11 cellular contexts compared by ENCODE assay signal in genomic region chr4:64784125-64784524, GRCh38.
DNase-seq lines count a peak whose midpoint lies in the region; ATAC-seq, FAIRE-seq and TF ChIP-seq lines count a peak whose summit lies in the region.
"Had no signal": no experiment of that assay in that cellular context is flagged by ENCODE, and none has a peak within 500 bp of the region (broad histone marks: within the 10 kb centered on the region; RNA-seq: fewer than 3 reads in every experiment).

No MANE protein-coding gene starts in this region.

- TF ChIP-seq EP300 in upper lobe of left lung (IDR thresholded peaks at IDR 0.05): no peak

- peaks cover 3% of the 10 kb centered on the region for H3K4me1 Mint-ChIP-seq in astrocyte (ENCODE audit: low read depth, unreplicated experiment)
- no peaks in the 10 kb centered on the region for H3K4me1 Mint-ChIP-seq in activated T-helper 1 cell treated with anti-CD3 and anti-CD28 coated beads, Interleukin-12 subunit alpha, Interleukin-12 subunit beta, Interleukin-2, Interleukin-4 antibody, amounts not matched to agents 30 ng/mL and 10 ng/mL and 1 ng/mL, durations not matched to agents 14 hours and 24 hours and 36 hours (ENCODE audit: low read depth)
- H3K4me1 Mint-ChIP-seq: CD8-positive, alpha-beta memory T cell; central memory CD8-positive, alpha-beta T cell had no signal

- no peak overlapping the region for H3K4me3 Mint-ChIP-seq in astrocyte (ENCODE audit: unreplicated experiment)
- H3K4me3 Mint-ChIP-seq in activated T-helper 1 cell treated with anti-CD3 and anti-CD28 coated beads, Interleukin-12 subunit alpha, Interleukin-12 subunit beta, Interleukin-2, Interleukin-4 antibody, amounts not matched to agents 30 ng/mL and 10 ng/mL and 1 ng/mL, durations not matched to agents 14 hours and 24 hours and 36 hours: no peak overlapping the region
- H3K4me3 Mint-ChIP-seq: CD8-positive, alpha-beta memory T cell; central memory CD8-positive, alpha-beta T cell had no signal

- no peak for FAIRE-seq in astrocyte (lab: Jason Lieb, UNC)

- TF ChIP-seq POLR2A in upper lobe of left lung (IDR thresholded peaks at IDR 0.05): no peak

- H3K4me3 ChIP-seq in DND-41 (ENCODE audit: low read depth in 1 of 2, low read length in 2 of 2) (no peak overlapping the region), astrocyte (ENCODE audit: insufficient read depth, low read depth, low read length) (no peak overlapping the region), upper lobe of left lung (no peak overlapping the region)

- no peak for TF ChIP-seq CTCF in DND-41 (IDR thresholded peaks at IDR 0.05; ENCODE audit: borderline replicate concordance, extremely low read depth, low read length, poor library complexity, severe bottlenecking)
- TF ChIP-seq CTCF in astrocyte (IDR thresholded peaks at IDR 0.05; ENCODE audit: insufficient read depth, low read depth, low read length): no peak
- no peak for TF ChIP-seq CTCF in upper lobe of left lung (IDR thresholded peaks at IDR 0.05)

- no peaks in the 10 kb centered on the region for H4K20me1 ChIP-seq in DND-41 (ENCODE audit: insufficient read depth, low read length)
- H4K20me1 ChIP-seq in astrocyte (ENCODE audit: insufficient read depth, low read length): no peaks in the 10 kb centered on the region

- H3K9me3 Mint-ChIP-seq in astrocyte (ENCODE audit: unreplicated experiment): no peaks in the 10 kb centered on the region
- H3K9me3 Mint-ChIP-seq in activated T-helper 1 cell treated with anti-CD3 and anti-CD28 coated beads, Interleukin-12 subunit alpha, Interleukin-12 subunit beta, Interleukin-2, Interleukin-4 antibody, amounts not matched to agents 30 ng/mL and 10 ng/mL and 1 ng/mL, durations not matched to agents 14 hours and 24 hours and 36 hours: no peaks in the 10 kb centered on the region
- H3K9me3 Mint-ChIP-seq: central memory CD8-positive, alpha-beta T cell had no signal

- WGBS in upper lobe of left lung, 2 donors: 14 to 15% methylated on average over 1 of the region's 1 CpG

- DNase-seq in DND-41: no peak
- peak; percentile 65 for DNase-seq in HS-5 (ENCODE audit: low read depth)
- peak; percentile 96 for DNase-seq in astrocyte (ENCODE audit: low read depth)
- DNase-seq in lung microvascular endothelial cell (ENCODE audit: low read depth in 2 of 2): peak; percentile 49 to 73
- no peak for DNase-seq in upper lobe of left lung
- DNase-seq in Ammon's horn (ENCODE audit: low spot score): no peak
- DNase-seq in activated T-helper 1 cell treated with anti-CD3 and anti-CD28 coated beads, Interleukin-12 subunit alpha, Interleukin-12 subunit beta, Interleukin-2, Interleukin-4 antibody, amounts not matched to agents 30 ng/mL and 10 ng/mL and 1 ng/mL, durations not matched to agents 14 hours and 24 hours and 36 hours (ENCODE audit: low spot score): no peak
- DNase-seq: activated gamma-delta T cell; CD8-positive, alpha-beta memory T cell had no signal

- H3K27ac ChIP-seq in DND-41 (ENCODE audit: low read length): no peak overlapping the region
- peak overlapping the region; percentile 84 for H3K27ac ChIP-seq in astrocyte (ENCODE audit: low read depth, low read length)
- no peak overlapping the region for H3K27ac ChIP-seq in upper lobe of left lung

- intact Hi-C loops in activated T-helper 1 cell treated with anti-CD3 and anti-CD28 coated beads, Interleukin-12 subunit alpha, Interleukin-12 subunit beta, Interleukin-2, Interleukin-4 antibody, amounts not matched to agents 30 ng/mL and 10 ng/mL and 1 ng/mL, durations not matched to agents 14 hours and 24 hours and 36 hours (cut with micrococcal nuclease): loop anchor here (10.0 kb wide), 1 partner anchor 441 kb away; no protein-coding TSS in a partner anchor

- no peaks in the 10 kb centered on the region for H3K36me3 Mint-ChIP-seq in astrocyte (ENCODE audit: low read depth, unreplicated experiment)
- H3K36me3 Mint-ChIP-seq in activated T-helper 1 cell treated with anti-CD3 and anti-CD28 coated beads, Interleukin-12 subunit alpha, Interleukin-12 subunit beta, Interleukin-2, Interleukin-4 antibody, amounts not matched to agents 30 ng/mL and 10 ng/mL and 1 ng/mL, durations not matched to agents 14 hours and 24 hours and 36 hours (ENCODE audit: low read depth): no peaks in the 10 kb centered on the region
- H3K36me3 Mint-ChIP-seq: CD8-positive, alpha-beta memory T cell had no signal

- H2AFZ ChIP-seq in DND-41 (ENCODE audit: low read depth, low read length): peak overlapping the region; percentile 0; the same call in 1 of the 2 replicates
- no peak overlapping the region for H2AFZ ChIP-seq in astrocyte (ENCODE audit: low read depth, low read length)

- H3K27me3 Mint-ChIP-seq in astrocyte (ENCODE audit: low read depth, unreplicated experiment): no peaks in the 10 kb centered on the region
- H3K27me3 Mint-ChIP-seq in activated T-helper 1 cell treated with anti-CD3 and anti-CD28 coated beads, Interleukin-12 subunit alpha, Interleukin-12 subunit beta, Interleukin-2, Interleukin-4 antibody, amounts not matched to agents 30 ng/mL and 10 ng/mL and 1 ng/mL, durations not matched to agents 14 hours and 24 hours and 36 hours (ENCODE audit: insufficient read depth): no peaks in the 10 kb centered on the region
- H3K27me3 Mint-ChIP-seq: CD8-positive, alpha-beta memory T cell; central memory CD8-positive, alpha-beta T cell had no signal

- H3K4me2 ChIP-seq in DND-41 (ENCODE audit: insufficient read depth, low read length): no peak overlapping the region
- H3K4me2 ChIP-seq in astrocyte (ENCODE audit: low read length): peak overlapping the region; percentile 66

- H3K36me3 ChIP-seq in DND-41 (ENCODE audit: insufficient read depth, low read length) (no peaks in the 10 kb centered on the region), astrocyte (ENCODE audit: insufficient read depth, low read length) (no peaks in the 10 kb centered on the region), upper lobe of left lung (no peaks in the 10 kb centered on the region)

- H3K27me3 ChIP-seq in DND-41 (ENCODE audit: insufficient read depth, low read length, poor library complexity) (no peaks in the 10 kb centered on the region), astrocyte (ENCODE audit: insufficient read depth, low read length) (no peaks in the 10 kb centered on the region), upper lobe of left lung (no peaks in the 10 kb centered on the region)

- H3K9me3 ChIP-seq in DND-41 (ENCODE audit: insufficient read depth, low read length, severe bottlenecking) (peaks cover 3% of the 10 kb centered on the region), astrocyte (ENCODE audit: insufficient read depth, low read depth, low read length) (no peaks in the 10 kb centered on the region), upper lobe of left lung (no peaks in the 10 kb centered on the region)

- ATAC-seq in DND-41 (ENCODE audit: insufficient read depth, low read depth): no peak
- ATAC-seq in upper lobe of left lung (ENCODE audit: low FRiP score in 2 of 2): no peak
- ATAC-seq: Panc1 had no signal

- no peak overlapping the region for H3K27ac Mint-ChIP-seq in astrocyte (ENCODE audit: unreplicated experiment)
- H3K27ac Mint-ChIP-seq in activated T-helper 1 cell treated with anti-CD3 and anti-CD28 coated beads, Interleukin-12 subunit alpha, Interleukin-12 subunit beta, Interleukin-2, Interleukin-4 antibody, amounts not matched to agents 30 ng/mL and 10 ng/mL and 1 ng/mL, durations not matched to agents 14 hours and 24 hours and 36 hours: no peak overlapping the region
- H3K27ac Mint-ChIP-seq: CD8-positive, alpha-beta memory T cell had no signal

- H3K4me1 ChIP-seq in DND-41 (ENCODE audit: insufficient read depth, low read length): peaks cover 43% of the 10 kb centered on the region
- peaks cover 16% of the 10 kb centered on the region for H3K4me1 ChIP-seq in astrocyte (ENCODE audit: insufficient read depth, low read length)
- H3K4me1 ChIP-seq in upper lobe of left lung: no peaks in the 10 kb centered on the region

- H3K79me2 ChIP-seq in DND-41 (ENCODE audit: insufficient read depth, low read length) (no peaks in the 10 kb centered on the region), astrocyte (ENCODE audit: insufficient read depth, low read length) (no peaks in the 10 kb centered on the region)

- no peak overlapping the region for H3K9ac ChIP-seq in DND-41 (ENCODE audit: low read depth, low read length)
- H3K9ac ChIP-seq in astrocyte (ENCODE audit: low read length): peak overlapping the region; percentile 75

Comparison
In these comparisons a context has a peak if more than half of its experiments do, and no peak if none do; other contexts are left out.
1. DNase-seq: peak in HS-5 (single experiment), astrocyte (single experiment) and lung microvascular endothelial cell (2 of 2); none in DND-41 (single experiment), upper lobe of left lung (0 of 2), Ammon's horn (single experiment) and activated T-helper 1 cell treated with anti-CD3 and anti-CD28 coated beads, Interleukin-12 subunit alpha, Interleukin-12 subunit beta, Interleukin-2, Interleukin-4 antibody, amounts not matched to agents 30 ng/mL and 10 ng/mL and 1 ng/mL, durations not matched to agents 14 hours and 24 hours and 36 hours (single experiment).